Comparison of ENCODE assay signal across 12 cellular contexts in genomic region chr1:21323091-21323490, GRCh38. TPM values are rescaled to one million over a fixed set of nuclear protein-coding genes. Genes with fewer than 3 reads are reported as not detected.
DNase-seq lines count a peak whose midpoint lies in the region; ATAC-seq and TF ChIP-seq lines count a peak whose summit lies in the region.
"Had no signal": no experiment of that assay in that cellular context is flagged by ENCODE, and none has a peak within 500 bp of the region (broad histone marks: within the 10 kb centered on the region; RNA-seq: fewer than 3 reads in every experiment).

No MANE protein-coding gene starts in this region.

- ATAC-seq in T-helper 17 cell (no peak), gastrocnemius medialis (no peak)
- ATAC-seq: psoas muscle had no signal

- H3F3A ChIP-seq in GM23248 (ENCODE audit: insufficient read depth): peaks cover 32% of the 10 kb centered on the region

- DNase-seq in GM23248 (peak; percentile 41), T-helper 17 cell (no peak), fibroblast of pulmonary artery (ENCODE audit: low read depth) (peak; percentile 53), gastrocnemius medialis (no peak), foreskin melanocyte (no peak), NCI-H69 (lab: John Stamatoyannopoulos, UW) (no peak), SIG-M5 treated with dmso at 0.1 percent for 504 hours (lab: John Stamatoyannopoulos, UW; ENCODE audit: unreplicated experiment) (no peak)
- no peak for DNase-seq in activated CD4-positive, CD25-positive, alpha-beta regulatory T cell treated with anti-CD3 and anti-CD28 coated beads, Interleukin-2, amount 50 U/mL, for 72 hours
- DNase-seq: NCI-H1105, psoas muscle, T-helper 9 cell, trophoblast cell had no signal

- H3K4me2 ChIP-seq in GM23248 (ENCODE audit: unreplicated experiment): peak overlapping the region; percentile 54

- no peaks in the 10 kb centered on the region for H3K9me2 ChIP-seq in GM23248 (ENCODE audit: insufficient read depth)

- WGBS in GM23248 (ENCODE audit: low coverage in 1 of 2, low lambda C conversion rate in 2 of 2, missing lambda C conversion rate in 2 of 2), 2 experiments: 18 to 20% methylated on average over 7 of the region's 7 CpGs

- H3K27ac ChIP-seq in GM23248 (peak overlapping the region; percentile 91), gastrocnemius medialis (peak overlapping the region; percentile 76 to 82 (median 80))

- H3K4me1 Mint-ChIP-seq in T-helper 17 cell: peaks cover 44% of the 10 kb centered on the region

- H3K27me3 Mint-ChIP-seq in T-helper 17 cell: no peaks in the 10 kb centered on the region

- H3K36me3 ChIP-seq in GM23248 (ENCODE audit: low read depth): no peaks in the 10 kb centered on the region
- no peaks in the 10 kb centered on the region for H3K36me3 ChIP-seq in gastrocnemius medialis

- H3K27me3 ChIP-seq in GM23248 (replicated peaks; ENCODE audit: insufficient read depth) (no peaks in the 10 kb centered on the region), gastrocnemius medialis (no peaks in the 10 kb centered on the region)

- H3K4me3 Mint-ChIP-seq in T-helper 17 cell: no peak overlapping the region

- no peak for TF ChIP-seq CTCF in fibroblast of pulmonary artery (IDR thresholded peaks at IDR 0.05; ENCODE audit: low read length, missing control alignments)
- TF ChIP-seq CTCF in gastrocnemius medialis (IDR thresholded peaks at IDR 0.05 in 4 of 5, conservative IDR thresholded peaks at IDR 0.05 in 1 of 5): no peak

- peak overlapping the region; percentile 32 for H3K9ac ChIP-seq in GM23248

- no peak for TF ChIP-seq POLR2A in gastrocnemius medialis (IDR thresholded peaks at IDR 0.05)

- H2AFZ ChIP-seq in GM23248: no peak overlapping the region

- in situ Hi-C loops in GM23248 (cut with MboI): no loop called here
- in situ Hi-C loops in gastrocnemius medialis (cut with MboI; ENCODE audit: low sequenced_read_pairs in 4 of 4): no loop called here

- intact Hi-C loops in gastrocnemius medialis (cut with DNase I; ENCODE audit: low total_unique reads): no loop called here

- peaks cover 74% of the 10 kb centered on the region for H3K4me1 ChIP-seq in GM23248 (ENCODE audit: insufficient read depth)
- peaks cover 41 to 64% of the 10 kb centered on the region in 2 donors for H3K4me1 ChIP-seq in gastrocnemius medialis

- peaks cover 4% of the 10 kb centered on the region for H3K36me3 Mint-ChIP-seq in T-helper 17 cell (ENCODE audit: low read depth)

- H3K9me3 ChIP-seq in GM23248 (ENCODE audit: low read depth) (no peaks in the 10 kb centered on the region), T-helper 17 cell (ENCODE audit: control insufficient read depth, low read length, poor library complexity, severe bottlenecking) (no peaks in the 10 kb centered on the region), gastrocnemius medialis (no peaks in the 10 kb centered on the region)
- H3K9me3 ChIP-seq: psoas muscle had no signal

- H3K4me3 ChIP-seq in GM23248: no peak overlapping the region
- H3K4me3 ChIP-seq in fibroblast of pulmonary artery (replicated peaks; ENCODE audit: low read depth, low read length): no peak overlapping the region
- H3K4me3 ChIP-seq in gastrocnemius medialis: no peak overlapping the region
- H3K4me3 ChIP-seq: psoas muscle had no signal

- peaks cover 66% of the 10 kb centered on the region for H3K79me2 ChIP-seq in GM23248 (ENCODE audit: insufficient read depth)

- H4K20me1 ChIP-seq in GM23248 (ENCODE audit: insufficient read depth): no peaks in the 10 kb centered on the region

- peak overlapping the region; percentile 84 for H3K27ac Mint-ChIP-seq in T-helper 17 cell

RNA-seq across cellular contexts. Expression of gene ECE1, which starts 32.8 kb away (rescaled TPM):
- 100 and 124 TPM in 2 replicates for total RNA-seq in GM23248 (2014; rRNA removed; shearing (Covaris generic))
- 82.3 and 84.2 TPM in 2 replicates for polyA plus RNA-seq in GM23248 (2016; fragmentation: Nextera tagmentation; extraction: Ambion mirVana)
- total RNA-seq in T-helper 17 cell (100 to 1,000 TPM; 116 to 117 TPM), gastrocnemius medialis (10 to 100 TPM; 17.1 to 39.9 (median 26.7) TPM)

Comparison
In these comparisons a context has a peak if more than half of its experiments do, and no peak if none do; other contexts are left out.
1. DNase-seq: peak in GM23248 (single experiment) and fibroblast of pulmonary artery (single experiment); none in T-helper 17 cell (0 of 3), gastrocnemius medialis (0 of 2), foreskin melanocyte (single experiment), activated CD4-positive, CD25-positive, alpha-beta regulatory T cell treated with anti-CD3 and anti-CD28 coated beads, Interleukin-2, amount 50 U/mL, for 72 hours (single experiment), NCI-H69 (single experiment) and SIG-M5 treated with dmso at 0.1 percent for 504 hours (single experiment).